ENCODE assay signal across 8 cellular contexts in genomic region chr5:110751902-110752762, GRCh38. TPM values are rescaled to one million over a fixed set of nuclear protein-coding genes. Genes with fewer than 3 reads are reported as not detected.
DNase-seq lines count a peak whose midpoint lies in the region; ATAC-seq and TF ChIP-seq lines count a peak whose summit lies in the region.

No MANE protein-coding gene starts in this region.

- H3K9me3 Mint-ChIP-seq in mesothelial cell of epicardium (no peaks in the 10 kb centered on the region), glutamatergic neuron (ENCODE audit: unreplicated experiment) (no peaks in the 10 kb centered on the region)

- H2AFZ ChIP-seq in MM.1S (ENCODE audit: low read length), result peak overlapping the region; percentile 50

- peaks cover 25% of the 10 kb centered on the region for H3K79me2 ChIP-seq in MM.1S (ENCODE audit: low read length)

- no peak for TF ChIP-seq CTCF in MM.1S (IDR thresholded peaks at IDR 0.05; ENCODE audit: low read length)
- TF ChIP-seq CTCF in ovary (IDR thresholded peaks at IDR 0.05), result no peak
- no peak for TF ChIP-seq CTCF in mesothelial cell of epicardium (IDR thresholded peaks at IDR 0.05; ENCODE audit: unreplicated experiment)
- no peak for TF ChIP-seq CTCF in glutamatergic neuron (IDR thresholded peaks at IDR 0.05; ENCODE audit: partially characterized antibody, unreplicated experiment)

- no peaks in the 10 kb centered on the region for H3K9me2 ChIP-seq in MM.1S (replicated peaks; ENCODE audit: insufficient read depth, low read length)

- H3K27ac Mint-ChIP-seq in mesothelial cell of epicardium (no peak overlapping the region), glutamatergic neuron (ENCODE audit: unreplicated experiment) (no peak overlapping the region)

- no peak overlapping the region for H3K4me3 Mint-ChIP-seq in mesothelial cell of epicardium
- no peak overlapping the region for H3K4me3 Mint-ChIP-seq in glutamatergic neuron (ENCODE audit: unreplicated experiment)

- H3K36me3 ChIP-seq in MM.1S (replicated peaks; ENCODE audit: insufficient read depth, low read length) (no peaks in the 10 kb centered on the region; the same call in 1 of the 2 replicates), ovary (no peaks in the 10 kb centered on the region)

- no peaks in the 10 kb centered on the region for H4K20me1 ChIP-seq in MM.1S (ENCODE audit: insufficient read depth, low read length)

- H3K36me3 Mint-ChIP-seq in mesothelial cell of epicardium (peaks cover 12% of the 10 kb centered on the region), glutamatergic neuron (ENCODE audit: unreplicated experiment) (no peaks in the 10 kb centered on the region)

- peak overlapping the region; percentile 94 for H3K4me2 ChIP-seq in MM.1S (ENCODE audit: low read depth, low read length)

- no peak for TF ChIP-seq EP300 in ovary (IDR thresholded peaks at IDR 0.05)

- no peaks in the 10 kb centered on the region for H3K27me3 Mint-ChIP-seq in mesothelial cell of epicardium (ENCODE audit: low read depth)
- H3K27me3 Mint-ChIP-seq in glutamatergic neuron (ENCODE audit: unreplicated experiment), result peaks cover 2% of the 10 kb centered on the region

- WGBS in ovary, 3 donors, result 53 to 66% (median 65%) methylated on average over 8 of the region's 8 CpGs

- peak; percentile 96 for ATAC-seq in GM18868 (IDR thresholded peaks at IDR 0.05; ENCODE audit: unreplicated experiment)

- H3K4me1 ChIP-seq in MM.1S (ENCODE audit: low read length) (peaks cover 35% of the 10 kb centered on the region), ovary (ENCODE audit: insufficient read depth) (no peaks in the 10 kb centered on the region)

- H3F3A ChIP-seq in MM.1S (ENCODE audit: insufficient read depth, low read length), result peaks cover 26% of the 10 kb centered on the region

- peak overlapping the region; percentile 49 for H3K4me3 ChIP-seq in MM.1S (ENCODE audit: low read length)
- H3K4me3 ChIP-seq in ovary, result no peak overlapping the region

- H3K27me3 ChIP-seq in MM.1S (replicated peaks; ENCODE audit: insufficient read depth, low read length) (no peaks in the 10 kb centered on the region), ovary (no peaks in the 10 kb centered on the region)

- peak overlapping the region; percentile 63 for H3K9ac ChIP-seq in MM.1S (ENCODE audit: low read length)

- H3K4me1 Mint-ChIP-seq in mesothelial cell of epicardium, result no peaks in the 10 kb centered on the region
- H3K4me1 Mint-ChIP-seq in glutamatergic neuron (ENCODE audit: low read depth, unreplicated experiment), result no peaks in the 10 kb centered on the region

- no peak for TF ChIP-seq POLR2A in ovary (IDR thresholded peaks at IDR 0.05)

- intact Hi-C loops in ovary (cut with DNase I), result no loop called here

- H3K27ac ChIP-seq in MM.1S (ENCODE audit: low read length) (peak overlapping the region; percentile 95), ovary (no peak overlapping the region)

- peak; percentile 61 for DNase-seq in HCEC 1CT
- DNase-seq in MM.1S, result peak; percentile 92
- peak; percentile 2 for DNase-seq in kidney tubule cell (ENCODE audit: low spot score)
- DNase-seq in NCI-H1694 (lab: John Stamatoyannopoulos, UW), result no peak
- no peak for DNase-seq in ovary
- no peak for DNase-seq in mesothelial cell of epicardium (ENCODE audit: low spot score in 2 of 2, unreplicated experiment in 2 of 2)
- DNase-seq in glutamatergic neuron, result no peak

- H3K9me3 ChIP-seq in MM.1S (replicated peaks; ENCODE audit: insufficient read depth, low read length), result no peaks in the 10 kb centered on the region
- no peaks in the 10 kb centered on the region for H3K9me3 ChIP-seq in ovary

RNA-seq across cellular contexts. Expression of gene SLC25A46, which starts 13.3 kb away (rescaled TPM):
- total RNA-seq in ovary (10 to 100 TPM; 22.4 to 38.7 (median 26.7) TPM), mesothelial cell of epicardium (31.4 to 36.9 TPM (median 32.1 TPM) in 3 replicates), glutamatergic neuron (ENCODE audit: unreplicated experiment) (38.1 TPM)
- 10 to 100 TPM; 11.9 to 20.8 TPM for polyA plus RNA-seq in ovary

RNA-seq across cellular contexts. Expression of gene TMEM232, which starts 25.7 kb away (rescaled TPM):
- 10 to 100 TPM in 1 of 7 donors, 1 to 10 TPM in 6; 2.3 to 23.6 (median 3.3) TPM for total RNA-seq in ovary
- 1 to 10 TPM in 1 of 2 donors, under 1 TPM in 1; 0.70 to 2.4 TPM for polyA plus RNA-seq in ovary
- total RNA-seq in mesothelial cell of epicardium, result 5.2 to 6.5 TPM (median 5.7 TPM) in 3 replicates
- 5.3 TPM for total RNA-seq in glutamatergic neuron (ENCODE audit: unreplicated experiment)

Comparison
In these comparisons a context has a peak if more than half of its experiments do, and no peak if none do; other contexts are left out.
1. DNase-seq: peak in HCEC 1CT (single experiment), MM.1S (single experiment) and kidney tubule cell (single experiment); none in NCI-H1694 (single experiment), ovary (0 of 5), mesothelial cell of epicardium (0 of 2) and glutamatergic neuron (single experiment).